ENCODE assay signal across 17 cellular contexts in the genomic region with DNA sequence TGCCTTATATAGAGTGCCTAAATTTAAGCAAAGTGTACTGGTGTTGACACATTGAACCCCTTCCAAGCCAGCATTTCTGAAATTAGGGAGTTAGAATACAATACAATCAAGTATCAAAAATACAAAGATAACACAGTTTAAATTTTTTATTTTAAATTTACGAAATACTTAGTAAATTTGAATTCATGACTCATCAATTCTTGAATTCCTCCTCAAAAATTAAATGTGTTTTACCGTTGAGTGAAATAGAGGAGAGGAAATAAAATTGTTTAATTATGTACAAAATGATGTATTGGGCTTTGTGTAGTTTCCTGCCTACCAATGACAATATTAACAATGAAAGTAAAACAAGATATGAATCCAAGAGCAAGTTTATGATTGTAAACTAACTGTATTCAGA.
DNase-seq lines count a peak whose midpoint lies in the region; TF ChIP-seq lines count a peak whose summit lies in the region.
"Had no signal": no experiment of that assay in that cellular context is flagged by ENCODE, and none has a peak within 500 bp of the region (broad histone marks: within the 10 kb centered on the region; RNA-seq: fewer than 3 reads in every experiment).

No MANE protein-coding gene starts in this region.

- no peak overlapping the region for H3K9ac ChIP-seq in GM23248
- H3K9ac ChIP-seq in adipocyte (ENCODE audit: low read length), result peak overlapping the region; percentile 43

- intact Hi-C loops in tibial artery (cut with DNase I; ENCODE audit: low total_unique reads), result no loop called here

- peak; percentile 14 for DNase-seq in GM23248
- no peak for DNase-seq in adipocyte (ENCODE audit: low read depth)
- DNase-seq in osteoblast (ENCODE audit: insufficient read length, low spot score, missing footprints), result no peak
- DNase-seq in tibial artery, result no peak
- DNase-seq in ureter (ENCODE audit: low spot score), result no peak
- DNase-seq in RKO (ENCODE audit: low spot score), result no peak
- no peak for DNase-seq in cerebellar cortex (ENCODE audit: low spot score)
- DNase-seq: BE2C; Caco-2; CD4-positive, CD25-positive, alpha-beta regulatory T cell; H7; Karpas-422; NCI-H1417 treated with DMSO at 0.1 percent for 48 hours; NCI-H187 treated with DMSO at 0.1 percent for 48 hours; NCI-H2227 treated with DMSO at 0.1 percent for 48 hours; NCI-H524 treated with DMSO at 0.1 percent for 48 hours had no signal

- H2AFZ ChIP-seq in GM23248, result 0 out of 2 replicates have a peak overlapping the region, but pooled peaks have one; percentile 3
- no peak overlapping the region for H2AFZ ChIP-seq in osteoblast (ENCODE audit: low read length)

- H3K36me3 ChIP-seq in GM23248 (ENCODE audit: low read depth), result no peaks in the 10 kb centered on the region
- no peaks in the 10 kb centered on the region for H3K36me3 ChIP-seq in adipocyte (ENCODE audit: control insufficient read depth, insufficient read depth, low read length, severe bottlenecking)
- no peaks in the 10 kb centered on the region for H3K36me3 ChIP-seq in osteoblast (ENCODE audit: insufficient read depth, low read length)
- H3K36me3 ChIP-seq in tibial artery, result no peaks in the 10 kb centered on the region
- H3K36me3 ChIP-seq: BE2C, SJSA1 had no signal

- H3K9me3 ChIP-seq in GM23248 (ENCODE audit: low read depth) (no peaks in the 10 kb centered on the region), adipocyte (ENCODE audit: control insufficient read depth, low read length) (no peaks in the 10 kb centered on the region), osteoblast (ENCODE audit: low read depth, low read length) (no peaks in the 10 kb centered on the region), tibial artery (no peaks in the 10 kb centered on the region)
- H3K9me3 ChIP-seq: BE2C, Caco-2, SJSA1 had no signal

- H3K79me2 ChIP-seq in GM23248 (ENCODE audit: insufficient read depth), result no peaks in the 10 kb centered on the region
- no peaks in the 10 kb centered on the region for H3K79me2 ChIP-seq in osteoblast (ENCODE audit: insufficient read depth, low read length)

- WGBS in GM23248 (ENCODE audit: low coverage in 1 of 2, low lambda C conversion rate in 2 of 2, missing lambda C conversion rate in 2 of 2), 2 experiments, result 3 to 4% methylated on average over 2 of the region's 2 CpGs

- H4K20me1 ChIP-seq in GM23248 (ENCODE audit: insufficient read depth) (no peaks in the 10 kb centered on the region), osteoblast (ENCODE audit: insufficient read depth, low read length) (no peaks in the 10 kb centered on the region)

- no peaks in the 10 kb centered on the region for H3K27me3 ChIP-seq in GM23248 (replicated peaks; ENCODE audit: insufficient read depth)
- H3K27me3 ChIP-seq in adipocyte (replicated peaks; ENCODE audit: control insufficient read depth, insufficient read depth, low read length), result no peaks in the 10 kb centered on the region
- no peaks in the 10 kb centered on the region for H3K27me3 ChIP-seq in osteoblast (ENCODE audit: insufficient read depth, low read length)
- H3K27me3 ChIP-seq in tibial artery, result no peaks in the 10 kb centered on the region
- H3K27me3 ChIP-seq: BE2C, SJSA1 had no signal

- peaks cover 6% of the 10 kb centered on the region; the same call in 1 of the 2 replicates for H3F3A ChIP-seq in GM23248 (ENCODE audit: insufficient read depth)

- no peak overlapping the region for H3K4me3 ChIP-seq in GM23248
- no peak overlapping the region for H3K4me3 ChIP-seq in adipocyte (ENCODE audit: low read length)
- no peak overlapping the region for H3K4me3 ChIP-seq in osteoblast (ENCODE audit: insufficient read depth, low read length)
- no peak overlapping the region for H3K4me3 ChIP-seq in tibial artery
- H3K4me3 ChIP-seq: SJSA1 had no signal

- H3K9me2 ChIP-seq in GM23248 (ENCODE audit: insufficient read depth), result no peaks in the 10 kb centered on the region

- peak overlapping the region; percentile 64 for H3K27ac ChIP-seq in GM23248
- H3K27ac ChIP-seq in osteoblast (ENCODE audit: low read depth, low read length), result peak overlapping the region; percentile 32
- peak overlapping the region; percentile 47 to 66 for H3K27ac ChIP-seq in tibial artery
- H3K27ac ChIP-seq: SJSA1 had no signal

- TF ChIP-seq CTCF in osteoblast (IDR thresholded peaks at IDR 0.05; ENCODE audit: extremely low read depth, low read depth, low read length), result no peak
- TF ChIP-seq CTCF in tibial artery (IDR thresholded peaks at IDR 0.05), result no peak

- in situ Hi-C loops in GM23248 (cut with MboI), result no loop called here

- H3K4me2 ChIP-seq in GM23248 (ENCODE audit: unreplicated experiment) (no peak overlapping the region), osteoblast (ENCODE audit: insufficient read depth, low read length) (no peak overlapping the region)

- H3K4me1 ChIP-seq in GM23248 (ENCODE audit: insufficient read depth), result peaks cover 26% of the 10 kb centered on the region
- peaks cover 52% of the 10 kb centered on the region for H3K4me1 ChIP-seq in adipocyte (ENCODE audit: control insufficient read depth, insufficient read depth, low read length)
- no peaks in the 10 kb centered on the region for H3K4me1 ChIP-seq in osteoblast (ENCODE audit: insufficient read depth, low read length)
- peaks cover 0 to 66% (median 11%) of the 10 kb centered on the region in 4 donors for H3K4me1 ChIP-seq in tibial artery
- H3K4me1 ChIP-seq: BE2C, Caco-2, SJSA1 had no signal
